Comparison of ENCODE assay signal across 10 cellular contexts in genomic region chr10:6062101-6062771, GRCh38.
DNase-seq lines count a peak whose midpoint lies in the region; ATAC-seq, FAIRE-seq and TF ChIP-seq lines count a peak whose summit lies in the region.
"Had no signal": no experiment of that assay in that cellular context is flagged by ENCODE, and none has a peak within 500 bp of the region (broad histone marks: within the 10 kb centered on the region; RNA-seq: fewer than 3 reads in every experiment).

Gene IL2RA, minus strand, starts transcription at chr10:6062367. Its CDS starts 216 bp downstream, at chr10:6062151.

- H3K4me3 ChIP-seq in GM12864 (ENCODE audit: low read depth, low read length) (peak within 1 kb of the TSS; percentile 36), MM.1S (ENCODE audit: low read length) (no peak within 1 kb of the TSS)
- H3K4me3 ChIP-seq: GM23248, thyroid gland had no signal

- no peak within 1 kb of the TSS for H3K4me2 ChIP-seq in MM.1S (ENCODE audit: low read depth, low read length)

- H3K36me3 ChIP-seq in MM.1S (replicated peaks; ENCODE audit: insufficient read depth, low read length), result no peaks in the 10 kb centered on the region
- H3K36me3 ChIP-seq: thyroid gland had no signal

- H3F3A ChIP-seq in MM.1S (ENCODE audit: insufficient read depth, low read length), result no peaks in the 10 kb centered on the region

- H3K9me3 ChIP-seq in MM.1S (replicated peaks; ENCODE audit: insufficient read depth, low read length), result no peaks in the 10 kb centered on the region
- H3K9me3 ChIP-seq: thyroid gland had no signal

- TF ChIP-seq CTCF in GM12864 (IDR thresholded peaks at IDR 0.05; ENCODE audit: low read depth, low read length, missing control alignments), result no peak
- TF ChIP-seq CTCF in D721Med (IDR thresholded peaks at IDR 0.05; ENCODE audit: insufficient read depth, missing control alignments), result no peak
- TF ChIP-seq CTCF in MM.1S (IDR thresholded peaks at IDR 0.05; ENCODE audit: low read length), result no peak

- H3K4me1 ChIP-seq in MM.1S (ENCODE audit: low read length), result no peaks in the 10 kb centered on the region

- peaks cover 59% of the 10 kb centered on the region for H3K27me3 ChIP-seq in MM.1S (replicated peaks; ENCODE audit: insufficient read depth, low read length)
- H3K27me3 ChIP-seq: thyroid gland had no signal

- no peak for DNase-seq in GM12864 (ENCODE audit: low read depth)
- peak; percentile 74 for DNase-seq in central memory CD4-positive, alpha-beta T cell
- peak; percentile 78 to 79 for DNase-seq in stimulated activated CD4-positive, alpha-beta T cell treated with anti-CD3 and anti-CD28 coated beads, Interleukin-2, amount 100 ng/mL, for 24 hours
- DNase-seq in D721Med (ENCODE audit: insufficient read length, low spot score), result no peak
- no peak for DNase-seq in NCI-H1048 (lab: John Stamatoyannopoulos, UW)
- DNase-seq in HPDE6-E6E7 (ENCODE audit: extremely low spot score), result no peak
- DNase-seq in MM.1S, result no peak
- DNase-seq: GM23248 had no signal

- no peaks in the 10 kb centered on the region for H4K20me1 ChIP-seq in MM.1S (ENCODE audit: insufficient read depth, low read length)

- no peak within 1 kb of the TSS for H3K27ac ChIP-seq in MM.1S (ENCODE audit: low read length)
- H3K27ac ChIP-seq: GM23248, thyroid gland had no signal

- no peak within 1 kb of the TSS for H3K9ac ChIP-seq in MM.1S (ENCODE audit: low read length)
- H3K9ac ChIP-seq: GM23248 had no signal

- no peak for FAIRE-seq in D721Med (lab: Jason Lieb, UNC)

- H3K9me2 ChIP-seq in MM.1S (replicated peaks; ENCODE audit: insufficient read depth, low read length), result no peaks in the 10 kb centered on the region

- H2AFZ ChIP-seq in MM.1S (ENCODE audit: low read length), result no peak within 1 kb of the TSS
- H2AFZ ChIP-seq: GM23248 had no signal

- H3K79me2 ChIP-seq in MM.1S (ENCODE audit: low read length), result no peaks in the 10 kb centered on the region

- peak; percentile 62 to 67 for ATAC-seq in activated CD4-positive, CD25-positive, alpha-beta regulatory T cell treated with anti-CD3 and anti-CD28 coated beads, Interleukin-2, amount 50 U/mL, for 24 hours

Comparison
In these comparisons a context has a peak if more than half of its experiments do, and no peak if none do; other contexts are left out.
1. DNase-seq: peak in central memory CD4-positive, alpha-beta T cell (single experiment) and stimulated activated CD4-positive, alpha-beta T cell treated with anti-CD3 and anti-CD28 coated beads, Interleukin-2, amount 100 ng/mL, for 24 hours (2 of 2); none in GM12864 (single experiment), D721Med (single experiment), NCI-H1048 (single experiment), HPDE6-E6E7 (single experiment) and MM.1S (single experiment).